Comparison of ENCODE assay signal across 8 cellular contexts in genomic region chr20:40160151-40160550, GRCh38.
DNase-seq lines count a peak whose midpoint lies in the region; ATAC-seq and TF ChIP-seq lines count a peak whose summit lies in the region.

No MANE protein-coding gene starts in this region.

- no peak overlapping the region for H3K4me3 Mint-ChIP-seq in activated CD4-positive, alpha-beta memory T cell treated with anti-CD3 and anti-CD28 coated beads, Interleukin-2, amount 10 ng/mL, durations not matched to agents 7 days and 5 days

- H3F3A ChIP-seq in smooth muscle cell (ENCODE audit: low read depth), result no peaks in the 10 kb centered on the region

- H3K9ac ChIP-seq in smooth muscle cell (ENCODE audit: low read depth), result no peak overlapping the region

- H3K27ac Mint-ChIP-seq in activated CD4-positive, alpha-beta memory T cell treated with anti-CD3 and anti-CD28 coated beads, Interleukin-2, amount 10 ng/mL, durations not matched to agents 7 days and 5 days, result no peak overlapping the region

- H3K9me3 Mint-ChIP-seq in activated CD4-positive, alpha-beta memory T cell treated with anti-CD3 and anti-CD28 coated beads, Interleukin-2, amount 10 ng/mL, durations not matched to agents 7 days and 5 days, result no peaks in the 10 kb centered on the region

- H3K4me1 Mint-ChIP-seq in activated CD4-positive, alpha-beta memory T cell treated with anti-CD3 and anti-CD28 coated beads, Interleukin-2, amount 10 ng/mL, durations not matched to agents 7 days and 5 days, result no peaks in the 10 kb centered on the region

- no peaks in the 10 kb centered on the region for H3K79me2 ChIP-seq in smooth muscle cell (ENCODE audit: low read depth)

- POLR2A ChIA-PET in activated CD4-positive, alpha-beta memory T cell treated with anti-CD3 and anti-CD28 coated beads, Interleukin-2, amount 10 ng/mL, durations not matched to agents 7 days and 5 days (lab: Charles Lee), result no interaction called here

- no peaks in the 10 kb centered on the region for H3K9me3 ChIP-seq in right cardiac atrium (ENCODE audit: control insufficient read depth, low read length)
- no peaks in the 10 kb centered on the region for H3K9me3 ChIP-seq in smooth muscle cell (replicated peaks; ENCODE audit: low read depth)

- DNase-seq in COLO668 (lab: John Stamatoyannopoulos, UW; ENCODE audit: unreplicated experiment) (peak; percentile 22), GM20000 (ENCODE audit: low spot score) (peak; percentile 39), NCI-H2171 (lab: John Stamatoyannopoulos, UW) (peak; percentile 51), right cardiac atrium (peak; percentile 36 to 70 (median 48)), smooth muscle cell (lab: John Stamatoyannopoulos, UW; ENCODE audit: unreplicated experiment) (no peak), GOT3 (lab: John Stamatoyannopoulos, UW) (no peak)
- peak; percentile 23 for DNase-seq in activated CD4-positive, alpha-beta memory T cell treated with anti-CD3 and anti-CD28 coated beads, Interleukin-2, amount 10 ng/mL, durations not matched to agents 7 days and 5 days

- no peaks in the 10 kb centered on the region for H4K20me1 ChIP-seq in smooth muscle cell (ENCODE audit: low read depth)

- H3K27ac ChIP-seq in right cardiac atrium (ENCODE audit: low read length), result no peak overlapping the region
- no peak overlapping the region for H3K27ac ChIP-seq in smooth muscle cell (ENCODE audit: low read depth)

- H3K4me2 ChIP-seq in smooth muscle cell, result no peak overlapping the region

- 73% methylated on average over 7 of the region's 7 CpGs for WGBS in right cardiac atrium
- 70% methylated on average over 7 of the region's 7 CpGs for WGBS in smooth muscle cell (ENCODE audit: low lambda C conversion rate)

- no peaks in the 10 kb centered on the region for H3K27me3 Mint-ChIP-seq in activated CD4-positive, alpha-beta memory T cell treated with anti-CD3 and anti-CD28 coated beads, Interleukin-2, amount 10 ng/mL, durations not matched to agents 7 days and 5 days

- ATAC-seq in right cardiac atrium, result peak; percentile 81 to 87
- no peak for ATAC-seq in HG02870 (IDR thresholded peaks at IDR 0.05; ENCODE audit: unreplicated experiment)

- H3K36me3 Mint-ChIP-seq in activated CD4-positive, alpha-beta memory T cell treated with anti-CD3 and anti-CD28 coated beads, Interleukin-2, amount 10 ng/mL, durations not matched to agents 7 days and 5 days (ENCODE audit: low read depth), result no peaks in the 10 kb centered on the region

- no peak overlapping the region for H3K4me3 ChIP-seq in right cardiac atrium (ENCODE audit: low read length)
- no peak overlapping the region for H3K4me3 ChIP-seq in smooth muscle cell

- H3K4me1 ChIP-seq in right cardiac atrium (ENCODE audit: control insufficient read depth, insufficient read depth, low read length), result no peaks in the 10 kb centered on the region
- H3K4me1 ChIP-seq in smooth muscle cell (ENCODE audit: low read depth), result no peaks in the 10 kb centered on the region

- H3K36me3 ChIP-seq in smooth muscle cell (ENCODE audit: low read depth), result no peaks in the 10 kb centered on the region

- H2AFZ ChIP-seq in smooth muscle cell (ENCODE audit: low read depth), result no peak overlapping the region

- intact Hi-C loops in right cardiac atrium (cut with DNase I), result loop anchor here in 1 of 4 donors (10.0 kb wide), 1 partner anchor 535 kb away; no protein-coding TSS in a partner anchor

- H3K27me3 ChIP-seq in right cardiac atrium (ENCODE audit: control insufficient read depth, insufficient read depth), result no peaks in the 10 kb centered on the region
- H3K27me3 ChIP-seq in smooth muscle cell (ENCODE audit: low read depth), result no peaks in the 10 kb centered on the region

- peak; percentile 57 for TF ChIP-seq CTCF in GM20000 (IDR thresholded peaks at IDR 0.05; ENCODE audit: extremely low read depth, missing control alignments)
- peak; percentile 78 for TF ChIP-seq CTCF in smooth muscle cell (IDR thresholded peaks at IDR 0.05; ENCODE audit: borderline replicate concordance, insufficient read depth, poor library complexity, severe bottlenecking)

- CTCF ChIA-PET in activated CD4-positive, alpha-beta memory T cell treated with anti-CD3 and anti-CD28 coated beads, Interleukin-2, amount 10 ng/mL, durations not matched to agents 7 days and 5 days (lab: Charles Lee), result interaction anchor here (1.0 to 1.9 kb wide), 5 partner anchors 9 to 893 kb away, joined by 3 to 7 read pairs (median 4); partner anchors contain the start of gene MAFB

Comparison
In these comparisons a context has a peak if more than half of its experiments do, and no peak if none do; other contexts are left out.
1. DNase-seq: peak in COLO668 (single experiment), GM20000 (single experiment), NCI-H2171 (single experiment), activated CD4-positive, alpha-beta memory T cell treated with anti-CD3 and anti-CD28 coated beads, Interleukin-2, amount 10 ng/mL, durations not matched to agents 7 days and 5 days (single experiment) and right cardiac atrium (3 of 3); none in smooth muscle cell (single experiment) and GOT3 (single experiment).